1 cellular context compared by ENCODE assay signal in the genomic region with DNA sequence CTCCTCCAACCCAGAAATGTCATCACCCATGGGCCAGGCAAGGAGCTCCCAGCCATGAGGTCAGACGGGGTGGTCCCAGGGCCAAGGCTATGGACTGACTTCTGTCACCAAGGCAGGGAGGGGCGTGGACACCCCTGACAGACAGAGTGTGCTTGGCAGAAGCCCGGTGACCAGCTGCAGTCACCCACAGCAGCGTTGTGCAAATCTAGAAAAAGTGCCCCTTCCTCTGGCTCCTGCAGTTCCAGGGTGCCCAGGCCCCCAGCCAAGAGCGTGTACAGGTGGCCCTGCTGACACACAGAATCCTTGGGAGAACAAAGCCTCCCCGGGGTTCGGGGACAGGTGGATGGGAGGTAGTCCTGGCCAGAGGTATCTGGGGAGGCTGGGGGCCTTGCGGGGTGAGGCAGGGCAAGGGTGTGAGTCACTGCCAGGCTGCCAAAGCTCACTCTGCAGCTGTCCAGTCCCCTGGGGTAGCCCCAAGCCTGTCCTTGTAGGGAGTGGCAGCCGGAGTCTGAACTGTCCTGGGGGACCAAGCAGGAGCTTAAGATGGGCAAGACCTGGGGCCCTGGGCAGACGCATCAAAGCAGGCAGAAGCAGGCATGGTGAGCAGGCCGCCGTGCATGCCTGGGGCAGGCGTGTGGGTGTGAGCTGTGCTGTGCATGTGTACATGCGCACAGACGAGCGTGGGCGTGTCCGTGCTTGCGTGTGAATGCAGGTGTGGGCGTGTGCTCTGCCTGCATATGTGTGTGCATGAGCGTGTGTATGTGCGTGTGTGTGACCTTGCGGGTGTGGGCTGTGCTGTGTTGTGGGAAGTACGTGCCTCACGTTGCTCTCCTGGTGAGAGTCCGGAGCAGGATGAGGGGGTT.
TF ChIP-seq lines count a peak whose summit lies in the region.

No MANE protein-coding gene starts in this region.

TF ChIP-seq in HepG2, 621 proteins besides CTCF, POLR2A, EP300 and RAD21 (continued from another document and continues in another):
- TF ChIP-seq, protein P1, sequence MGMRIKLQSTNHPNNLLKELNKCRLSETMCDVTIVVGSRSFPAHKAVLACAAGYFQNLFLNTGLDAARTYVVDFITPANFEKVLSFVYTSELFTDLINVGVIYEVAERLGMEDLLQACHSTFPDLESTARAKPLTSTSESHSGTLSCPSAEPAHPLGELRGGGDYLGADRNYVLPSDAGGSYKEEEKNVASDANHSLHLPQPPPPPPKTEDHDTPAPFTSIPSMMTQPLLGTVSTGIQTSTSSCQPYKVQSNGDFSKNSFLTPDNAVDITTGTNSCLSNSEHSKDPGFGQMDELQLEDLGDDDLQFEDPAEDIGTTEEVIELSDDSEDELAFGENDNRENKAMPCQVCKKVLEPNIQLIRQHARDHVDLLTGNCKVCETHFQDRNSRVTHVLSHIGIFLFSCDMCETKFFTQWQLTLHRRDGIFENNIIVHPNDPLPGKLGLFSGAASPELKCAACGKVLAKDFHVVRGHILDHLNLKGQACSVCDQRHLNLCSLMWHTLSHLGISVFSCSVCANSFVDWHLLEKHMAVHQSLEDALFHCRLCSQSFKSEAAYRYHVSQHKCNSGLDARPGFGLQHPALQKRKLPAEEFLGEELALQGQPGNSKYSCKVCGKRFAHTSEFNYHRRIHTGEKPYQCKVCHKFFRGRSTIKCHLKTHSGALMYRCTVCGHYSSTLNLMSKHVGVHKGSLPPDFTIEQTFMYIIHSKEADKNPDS (CRISPR knock-in tag; IDR thresholded peaks at IDR 0.05) = no peak
- no peak for TF ChIP-seq SP2 (CRISPR knock-in tag; IDR thresholded peaks at IDR 0.05)
- TF ChIP-seq, protein P2, sequence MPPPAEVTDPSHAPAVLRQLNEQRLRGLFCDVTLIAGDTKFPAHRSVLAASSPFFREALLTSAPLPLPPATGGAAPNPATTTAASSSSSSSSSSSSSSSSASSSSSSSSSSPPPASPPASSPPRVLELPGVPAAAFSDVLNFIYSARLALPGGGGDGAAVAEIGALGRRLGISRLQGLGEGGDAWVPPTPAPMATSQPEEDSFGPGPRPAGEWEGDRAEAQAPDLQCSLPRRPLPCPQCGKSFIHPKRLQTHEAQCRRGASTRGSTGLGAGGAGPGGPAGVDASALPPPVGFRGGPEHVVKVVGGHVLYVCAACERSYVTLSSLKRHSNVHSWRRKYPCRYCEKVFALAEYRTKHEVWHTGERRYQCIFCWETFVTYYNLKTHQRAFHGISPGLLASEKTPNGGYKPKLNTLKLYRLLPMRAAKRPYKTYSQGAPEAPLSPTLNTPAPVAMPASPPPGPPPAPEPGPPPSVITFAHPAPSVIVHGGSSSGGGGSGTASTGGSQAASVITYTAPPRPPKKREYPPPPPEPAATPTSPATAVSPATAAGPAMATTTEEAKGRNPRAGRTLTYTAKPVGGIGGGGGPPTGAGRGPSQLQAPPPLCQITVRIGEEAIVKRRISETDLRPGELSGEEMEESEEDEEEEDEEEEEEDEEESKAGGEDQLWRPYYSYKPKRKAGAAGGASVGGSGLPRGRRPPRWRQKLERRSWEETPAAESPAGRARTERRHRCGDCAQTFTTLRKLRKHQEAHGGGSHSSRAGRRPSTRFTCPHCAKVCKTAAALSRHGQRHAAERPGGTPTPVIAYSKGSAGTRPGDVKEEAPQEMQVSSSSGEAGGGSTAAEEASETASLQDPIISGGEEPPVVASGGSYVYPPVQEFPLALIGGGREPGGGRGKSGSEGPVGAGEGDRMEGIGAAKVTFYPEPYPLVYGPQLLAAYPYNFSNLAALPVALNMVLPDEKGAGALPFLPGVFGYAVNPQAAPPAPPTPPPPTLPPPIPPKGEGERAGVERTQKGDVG (CRISPR knock-in tag; IDR thresholded peaks at IDR 0.05; ENCODE audit: borderline replicate concordance) = no peak
- TF ChIP-seq, protein P3, sequence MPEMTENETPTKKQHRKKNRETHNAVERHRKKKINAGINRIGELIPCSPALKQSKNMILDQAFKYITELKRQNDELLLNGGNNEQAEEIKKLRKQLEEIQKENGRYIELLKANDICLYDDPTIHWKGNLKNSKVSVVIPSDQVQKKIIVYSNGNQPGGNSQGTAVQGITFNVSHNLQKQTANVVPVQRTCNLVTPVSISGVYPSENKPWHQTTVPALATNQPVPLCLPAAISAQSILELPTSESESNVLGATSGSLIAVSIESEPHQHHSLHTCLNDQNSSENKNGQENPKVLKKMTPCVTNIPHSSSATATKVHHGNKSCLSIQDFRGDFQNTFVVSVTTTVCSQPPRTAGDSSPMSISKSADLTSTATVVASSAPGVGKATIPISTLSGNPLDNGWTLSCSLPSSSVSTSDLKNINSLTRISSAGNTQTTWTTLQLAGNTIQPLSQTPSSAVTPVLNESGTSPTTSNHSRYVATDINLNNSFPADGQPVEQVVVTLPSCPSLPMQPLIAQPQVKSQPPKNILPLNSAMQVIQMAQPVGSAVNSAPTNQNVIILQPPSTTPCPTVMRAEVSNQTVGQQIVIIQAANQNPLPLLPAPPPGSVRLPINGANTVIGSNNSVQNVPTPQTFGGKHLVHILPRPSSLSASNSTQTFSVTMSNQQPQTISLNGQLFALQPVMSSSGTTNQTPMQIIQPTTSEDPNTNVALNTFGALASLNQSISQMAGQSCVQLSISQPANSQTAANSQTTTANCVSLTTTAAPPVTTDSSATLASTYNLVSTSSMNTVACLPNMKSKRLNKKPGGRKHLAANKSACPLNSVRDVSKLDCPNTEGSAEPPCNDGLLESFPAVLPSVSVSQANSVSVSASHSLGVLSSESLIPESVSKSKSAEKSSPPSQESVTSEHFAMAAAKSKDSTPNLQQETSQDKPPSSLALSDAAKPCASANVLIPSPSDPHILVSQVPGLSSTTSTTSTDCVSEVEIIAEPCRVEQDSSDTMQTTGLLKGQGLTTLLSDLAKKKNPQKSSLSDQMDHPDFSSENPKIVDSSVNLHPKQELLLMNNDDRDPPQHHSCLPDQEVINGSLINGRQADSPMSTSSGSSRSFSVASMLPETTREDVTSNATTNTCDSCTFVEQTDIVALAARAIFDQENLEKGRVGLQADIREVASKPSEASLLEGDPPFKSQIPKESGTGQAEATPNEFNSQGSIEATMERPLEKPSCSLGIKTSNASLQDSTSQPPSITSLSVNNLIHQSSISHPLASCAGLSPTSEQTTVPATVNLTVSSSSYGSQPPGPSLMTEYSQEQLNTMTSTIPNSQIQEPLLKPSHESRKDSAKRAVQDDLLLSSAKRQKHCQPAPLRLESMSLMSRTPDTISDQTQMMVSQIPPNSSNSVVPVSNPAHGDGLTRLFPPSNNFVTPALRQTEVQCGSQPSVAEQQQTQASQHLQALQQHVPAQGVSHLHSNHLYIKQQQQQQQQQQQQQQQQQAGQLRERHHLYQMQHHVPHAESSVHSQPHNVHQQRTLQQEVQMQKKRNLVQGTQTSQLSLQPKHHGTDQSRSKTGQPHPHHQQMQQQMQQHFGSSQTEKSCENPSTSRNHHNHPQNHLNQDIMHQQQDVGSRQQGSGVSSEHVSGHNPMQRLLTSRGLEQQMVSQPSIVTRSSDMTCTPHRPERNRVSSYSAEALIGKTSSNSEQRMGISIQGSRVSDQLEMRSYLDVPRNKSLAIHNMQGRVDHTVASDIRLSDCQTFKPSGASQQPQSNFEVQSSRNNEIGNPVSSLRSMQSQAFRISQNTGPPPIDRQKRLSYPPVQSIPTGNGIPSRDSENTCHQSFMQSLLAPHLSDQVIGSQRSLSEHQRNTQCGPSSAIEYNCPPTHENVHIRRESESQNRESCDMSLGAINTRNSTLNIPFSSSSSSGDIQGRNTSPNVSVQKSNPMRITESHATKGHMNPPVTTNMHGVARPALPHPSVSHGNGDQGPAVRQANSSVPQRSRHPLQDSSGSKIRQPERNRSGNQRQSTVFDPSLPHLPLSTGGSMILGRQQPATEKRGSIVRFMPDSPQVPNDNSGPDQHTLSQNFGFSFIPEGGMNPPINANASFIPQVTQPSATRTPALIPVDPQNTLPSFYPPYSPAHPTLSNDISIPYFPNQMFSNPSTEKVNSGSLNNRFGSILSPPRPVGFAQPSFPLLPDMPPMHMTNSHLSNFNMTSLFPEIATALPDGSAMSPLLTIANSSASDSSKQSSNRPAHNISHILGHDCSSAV (CRISPR knock-in tag; IDR thresholded peaks at IDR 0.05; ENCODE audit: borderline replicate concordance) = no peak
- TF ChIP-seq, protein P4, sequence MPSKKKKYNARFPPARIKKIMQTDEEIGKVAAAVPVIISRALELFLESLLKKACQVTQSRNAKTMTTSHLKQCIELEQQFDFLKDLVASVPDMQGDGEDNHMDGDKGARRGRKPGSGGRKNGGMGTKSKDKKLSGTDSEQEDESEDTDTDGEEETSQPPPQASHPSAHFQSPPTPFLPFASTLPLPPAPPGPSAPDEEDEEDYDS (CRISPR knock-in tag; IDR thresholded peaks at IDR 0.05) = no peak
- TF ChIP-seq, protein P5, sequence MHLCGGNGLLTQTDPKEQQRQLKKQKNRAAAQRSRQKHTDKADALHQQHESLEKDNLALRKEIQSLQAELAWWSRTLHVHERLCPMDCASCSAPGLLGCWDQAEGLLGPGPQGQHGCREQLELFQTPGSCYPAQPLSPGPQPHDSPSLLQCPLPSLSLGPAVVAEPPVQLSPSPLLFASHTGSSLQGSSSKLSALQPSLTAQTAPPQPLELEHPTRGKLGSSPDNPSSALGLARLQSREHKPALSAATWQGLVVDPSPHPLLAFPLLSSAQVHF (CRISPR knock-in tag; IDR thresholded peaks at IDR 0.05) = no peak
- peak; percentile 85; the same call in 1 of the 2 replicates for TF ChIP-seq ZNF44 (CRISPR knock-in tag; IDR thresholded peaks at IDR 0.05)
- TF ChIP-seq ZNF343 (CRISPR knock-in tag; IDR thresholded peaks at IDR 0.05) = no peak
- TF ChIP-seq, protein P6, sequence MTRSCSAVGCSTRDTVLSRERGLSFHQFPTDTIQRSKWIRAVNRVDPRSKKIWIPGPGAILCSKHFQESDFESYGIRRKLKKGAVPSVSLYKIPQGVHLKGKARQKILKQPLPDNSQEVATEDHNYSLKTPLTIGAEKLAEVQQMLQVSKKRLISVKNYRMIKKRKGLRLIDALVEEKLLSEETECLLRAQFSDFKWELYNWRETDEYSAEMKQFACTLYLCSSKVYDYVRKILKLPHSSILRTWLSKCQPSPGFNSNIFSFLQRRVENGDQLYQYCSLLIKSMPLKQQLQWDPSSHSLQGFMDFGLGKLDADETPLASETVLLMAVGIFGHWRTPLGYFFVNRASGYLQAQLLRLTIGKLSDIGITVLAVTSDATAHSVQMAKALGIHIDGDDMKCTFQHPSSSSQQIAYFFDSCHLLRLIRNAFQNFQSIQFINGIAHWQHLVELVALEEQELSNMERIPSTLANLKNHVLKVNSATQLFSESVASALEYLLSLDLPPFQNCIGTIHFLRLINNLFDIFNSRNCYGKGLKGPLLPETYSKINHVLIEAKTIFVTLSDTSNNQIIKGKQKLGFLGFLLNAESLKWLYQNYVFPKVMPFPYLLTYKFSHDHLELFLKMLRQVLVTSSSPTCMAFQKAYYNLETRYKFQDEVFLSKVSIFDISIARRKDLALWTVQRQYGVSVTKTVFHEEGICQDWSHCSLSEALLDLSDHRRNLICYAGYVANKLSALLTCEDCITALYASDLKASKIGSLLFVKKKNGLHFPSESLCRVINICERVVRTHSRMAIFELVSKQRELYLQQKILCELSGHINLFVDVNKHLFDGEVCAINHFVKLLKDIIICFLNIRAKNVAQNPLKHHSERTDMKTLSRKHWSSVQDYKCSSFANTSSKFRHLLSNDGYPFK (CRISPR knock-in tag; IDR thresholded peaks at IDR 0.05; ENCODE audit: borderline replicate concordance) = no peak
- no peak for TF ChIP-seq ZNF143 (CRISPR knock-in tag; IDR thresholded peaks at IDR 0.05)
- TF ChIP-seq, protein P7, sequence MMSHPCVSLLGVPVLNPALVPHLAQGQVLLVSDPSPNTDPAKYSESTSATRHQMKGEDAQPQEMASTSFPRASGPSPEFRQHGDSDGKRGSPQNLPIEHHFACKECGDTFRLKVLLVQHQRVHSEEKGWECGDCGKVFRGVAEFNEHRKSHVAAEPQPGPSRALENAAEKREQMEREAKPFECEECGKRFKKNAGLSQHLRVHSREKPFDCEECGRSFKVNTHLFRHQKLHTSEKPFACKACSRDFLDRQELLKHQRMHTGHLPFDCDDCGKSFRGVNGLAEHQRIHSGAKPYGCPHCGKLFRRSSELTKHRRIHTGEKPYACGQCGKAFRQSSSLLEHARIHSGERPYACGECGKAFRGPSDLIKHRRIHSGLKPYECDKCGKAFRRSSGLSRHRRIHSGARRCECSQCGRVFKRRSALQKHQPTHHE (CRISPR knock-in tag; IDR thresholded peaks at IDR 0.05; ENCODE audit: borderline replicate concordance) = no peak
- no peak for TF ChIP-seq ZNF562 (CRISPR knock-in tag; IDR thresholded peaks at IDR 0.05; ENCODE audit: borderline replicate concordance)
- TF ChIP-seq ATF1 (CRISPR knock-in tag; IDR thresholded peaks at IDR 0.05) = no peak
- TF ChIP-seq EED (CRISPR knock-in tag; IDR thresholded peaks at IDR 0.05) = no peak
- TF ChIP-seq, protein P8, sequence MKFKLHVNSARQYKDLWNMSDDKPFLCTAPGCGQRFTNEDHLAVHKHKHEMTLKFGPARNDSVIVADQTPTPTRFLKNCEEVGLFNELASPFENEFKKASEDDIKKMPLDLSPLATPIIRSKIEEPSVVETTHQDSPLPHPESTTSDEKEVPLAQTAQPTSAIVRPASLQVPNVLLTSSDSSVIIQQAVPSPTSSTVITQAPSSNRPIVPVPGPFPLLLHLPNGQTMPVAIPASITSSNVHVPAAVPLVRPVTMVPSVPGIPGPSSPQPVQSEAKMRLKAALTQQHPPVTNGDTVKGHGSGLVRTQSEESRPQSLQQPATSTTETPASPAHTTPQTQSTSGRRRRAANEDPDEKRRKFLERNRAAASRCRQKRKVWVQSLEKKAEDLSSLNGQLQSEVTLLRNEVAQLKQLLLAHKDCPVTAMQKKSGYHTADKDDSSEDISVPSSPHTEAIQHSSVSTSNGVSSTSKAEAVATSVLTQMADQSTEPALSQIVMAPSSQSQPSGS (CRISPR knock-in tag; IDR thresholded peaks at IDR 0.05) = 0 out of 2 replicates have a peak, but pooled peaks have one; percentile 34
- TF ChIP-seq, protein P9, sequence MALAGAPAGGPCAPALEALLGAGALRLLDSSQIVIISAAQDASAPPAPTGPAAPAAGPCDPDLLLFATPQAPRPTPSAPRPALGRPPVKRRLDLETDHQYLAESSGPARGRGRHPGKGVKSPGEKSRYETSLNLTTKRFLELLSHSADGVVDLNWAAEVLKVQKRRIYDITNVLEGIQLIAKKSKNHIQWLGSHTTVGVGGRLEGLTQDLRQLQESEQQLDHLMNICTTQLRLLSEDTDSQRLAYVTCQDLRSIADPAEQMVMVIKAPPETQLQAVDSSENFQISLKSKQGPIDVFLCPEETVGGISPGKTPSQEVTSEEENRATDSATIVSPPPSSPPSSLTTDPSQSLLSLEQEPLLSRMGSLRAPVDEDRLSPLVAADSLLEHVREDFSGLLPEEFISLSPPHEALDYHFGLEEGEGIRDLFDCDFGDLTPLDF (CRISPR knock-in tag; IDR thresholded peaks at IDR 0.05) = no peak
- no peak for TF ChIP-seq KDM3A (CRISPR knock-in tag; IDR thresholded peaks at IDR 0.05; ENCODE audit: low read depth)
- no peak for TF ChIP-seq PRMT3 (CRISPR knock-in tag; IDR thresholded peaks at IDR 0.05; ENCODE audit: borderline replicate concordance, low read depth)
- TF ChIP-seq, protein P10, sequence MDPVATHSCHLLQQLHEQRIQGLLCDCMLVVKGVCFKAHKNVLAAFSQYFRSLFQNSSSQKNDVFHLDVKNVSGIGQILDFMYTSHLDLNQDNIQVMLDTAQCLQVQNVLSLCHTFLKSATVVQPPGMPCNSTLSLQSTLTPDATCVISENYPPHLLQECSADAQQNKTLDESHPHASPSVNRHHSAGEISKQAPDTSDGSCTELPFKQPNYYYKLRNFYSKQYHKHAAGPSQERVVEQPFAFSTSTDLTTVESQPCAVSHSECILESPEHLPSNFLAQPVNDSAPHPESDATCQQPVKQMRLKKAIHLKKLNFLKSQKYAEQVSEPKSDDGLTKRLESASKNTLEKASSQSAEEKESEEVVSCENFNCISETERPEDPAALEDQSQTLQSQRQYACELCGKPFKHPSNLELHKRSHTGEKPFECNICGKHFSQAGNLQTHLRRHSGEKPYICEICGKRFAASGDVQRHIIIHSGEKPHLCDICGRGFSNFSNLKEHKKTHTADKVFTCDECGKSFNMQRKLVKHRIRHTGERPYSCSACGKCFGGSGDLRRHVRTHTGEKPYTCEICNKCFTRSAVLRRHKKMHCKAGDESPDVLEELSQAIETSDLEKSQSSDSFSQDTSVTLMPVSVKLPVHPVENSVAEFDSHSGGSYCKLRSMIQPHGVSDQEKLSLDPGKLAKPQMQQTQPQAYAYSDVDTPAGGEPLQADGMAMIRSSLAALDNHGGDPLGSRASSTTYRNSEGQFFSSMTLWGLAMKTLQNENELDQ (CRISPR knock-in tag; IDR thresholded peaks at IDR 0.05; ENCODE audit: borderline replicate concordance) = no peak
- TF ChIP-seq SMYD3 (CRISPR knock-in tag; IDR thresholded peaks at IDR 0.05) = no peak
- TF ChIP-seq SPEN (CRISPR knock-in tag; IDR thresholded peaks at IDR 0.05; ENCODE audit: low read depth) = no peak
- TF ChIP-seq KAT8 (CRISPR knock-in tag; IDR thresholded peaks at IDR 0.05) = no peak
